In genomic region chr16:78742501-78743283, GRCh38 we compare ENCODE assay signal across 8 cellular contexts.
DNase-seq lines count a peak whose midpoint lies in the region; ATAC-seq and TF ChIP-seq lines count a peak whose summit lies in the region.

No MANE protein-coding gene starts in this region.

- POLR2A ChIA-PET in RWPE1 (lab: Yijun Ruan, JAX; ENCODE audit: low non-redundant PET): interaction anchor here (0.6 kb wide), 1 partner anchor 39 kb away, joined by 3 read pairs; no protein-coding TSS in a partner anchor

- H3K27ac ChIP-seq in parathyroid adenoma (peak overlapping the region; percentile 60), RWPE1 (no peak overlapping the region)

- peak; percentile 77 for DNase-seq in RPMI8226
- peak; percentile 89 for DNase-seq in activated naive CD4-positive, alpha-beta T cell treated with Interleukin-2 at 50 U/mL for 16 hours
- DNase-seq in RWPE1 (ENCODE audit: low spot score): no peak
- no peak for DNase-seq in BE2C
- DNase-seq in NCI-H2227 treated with DMSO at 0.1 percent for 48 hours (lab: John Stamatoyannopoulos, UW): no peak

- no peak overlapping the region for H3K4me3 ChIP-seq in parathyroid adenoma (ENCODE audit: low read depth, low read length)
- no peak overlapping the region for H3K4me3 ChIP-seq in BE2C (ENCODE audit: low read depth, low read length)

- H3K36me3 ChIP-seq in parathyroid adenoma (ENCODE audit: control insufficient read depth, insufficient read depth, low read length) (no peaks in the 10 kb centered on the region), BE2C (no peaks in the 10 kb centered on the region)

- no peaks in the 10 kb centered on the region for H3K79me2 ChIP-seq in parathyroid adenoma

- ATAC-seq in GM18520 (IDR thresholded peaks at IDR 0.05; ENCODE audit: unreplicated experiment) (peak; percentile 95), HG02870 (IDR thresholded peaks at IDR 0.05; ENCODE audit: unreplicated experiment) (peak; percentile 95)

- CTCF ChIA-PET in RWPE1 (lab: Yijun Ruan, JAX): no interaction called here

- no peaks in the 10 kb centered on the region for H3K27me3 ChIP-seq in parathyroid adenoma (ENCODE audit: control insufficient read depth, insufficient read depth, low read length)
- no peaks in the 10 kb centered on the region for H3K27me3 ChIP-seq in BE2C

- peak overlapping the region; percentile 80 for H2AFZ ChIP-seq in parathyroid adenoma

- H3K4me1 ChIP-seq in parathyroid adenoma: peaks cover 16% of the 10 kb centered on the region
- H3K4me1 ChIP-seq in BE2C: no peaks in the 10 kb centered on the region

- no peak overlapping the region for H3K9ac ChIP-seq in parathyroid adenoma

- H3K4me2 ChIP-seq in parathyroid adenoma (ENCODE audit: low read length): no peak overlapping the region

- H3K9me3 ChIP-seq in parathyroid adenoma (ENCODE audit: control insufficient read depth, low read length) (no peaks in the 10 kb centered on the region), BE2C (no peaks in the 10 kb centered on the region)

- no peak for TF ChIP-seq CTCF in parathyroid adenoma (IDR thresholded peaks at IDR 0.05)
- TF ChIP-seq CTCF in RWPE1 (conservative IDR thresholded peaks at IDR 0.05; ENCODE audit: low read depth): no peak
- TF ChIP-seq CTCF in BE2C (IDR thresholded peaks at IDR 0.05; ENCODE audit: low read depth, low read length): no peak

Comparison
In these comparisons a context has a peak if more than half of its experiments do, and no peak if none do; other contexts are left out.
1. DNase-seq: peak in RPMI8226 (single experiment) and activated naive CD4-positive, alpha-beta T cell treated with Interleukin-2 at 50 U/mL for 16 hours (single experiment); none in RWPE1 (single experiment), BE2C (single experiment) and NCI-H2227 treated with DMSO at 0.1 percent for 48 hours (single experiment).